In genomic region chr2:201175971-201176570, GRCh38 we compare ENCODE assay signal across 20 cellular contexts. TPM values are rescaled to one million over a fixed set of nuclear protein-coding genes. Genes with fewer than 3 reads are reported as not detected.
DNase-seq lines count a peak whose midpoint lies in the region; ATAC-seq and FAIRE-seq lines count a peak whose summit lies in the region.
"Had no signal": no experiment of that assay in that cellular context is flagged by ENCODE, and none has a peak within 500 bp of the region (broad histone marks: within the 10 kb centered on the region; RNA-seq: fewer than 3 reads in every experiment).

No MANE protein-coding gene starts in this region.

- no peaks in the 10 kb centered on the region for H3K4me1 ChIP-seq in small intestine (ENCODE audit: control insufficient read depth in 2 of 2, insufficient read depth in 1 of 2, low read depth in 1 of 2, low read length in 1 of 2)
- H3K4me1 ChIP-seq: vagina had no signal

- no peaks in the 10 kb centered on the region for H3K9me3 ChIP-seq in small intestine (ENCODE audit: control insufficient read depth, low read depth)
- H3K9me3 ChIP-seq: vagina had no signal

- FAIRE-seq in small intestine (lab: Jason Lieb, UNC), result no peak
- FAIRE-seq: bronchial epithelial cell, GM12892, kidney had no signal

- 19 to 50% (median 31%) methylated on average over 7 to 9 of the region's 9 CpGs for WGBS in small intestine, 3 donors

- H3K27ac ChIP-seq in small intestine (ENCODE audit: low read depth in 1 of 2, low read length in 1 of 2), result peak overlapping the region in 1 of 2 donors; percentile 23
- H3K27ac ChIP-seq: HL-60, vagina had no signal

- intact Hi-C loops in left colon (cut with DNase I, micrococcal nuclease), result loop anchor here in 1 of 2 donors (5.0 kb wide), 1 partner anchor 274 kb away; no protein-coding TSS in a partner anchor

- H3K36me3 ChIP-seq in small intestine (ENCODE audit: control insufficient read depth in 2 of 2, insufficient read depth in 2 of 2, low read length in 2 of 2), result no peaks in the 10 kb centered on the region
- H3K36me3 ChIP-seq: vagina had no signal

- peak; percentile 18 for DNase-seq in NCI-H2196 (lab: John Stamatoyannopoulos, UW; ENCODE audit: unreplicated experiment)
- DNase-seq in NCI-H2196 treated with DMSO at 0.1 percent for 48 hours (lab: John Stamatoyannopoulos, UW; ENCODE audit: unreplicated experiment), result no peak
- peak; percentile 6 for DNase-seq in NCI-H1105 (lab: John Stamatoyannopoulos, UW)
- peak in 1 of 2 donors; percentile 62 for DNase-seq in left colon
- peak; percentile 70 for DNase-seq in small intestine
- no peak for DNase-seq in NCI-H446 (lab: John Stamatoyannopoulos, UW)
- DNase-seq: activated gamma-delta T cell; C1 segment of cervical spinal cord; erythroblast; foreskin melanocyte; kidney; stimulated activated CD4-positive, alpha-beta T cell treated with anti-CD3 and anti-CD28 coated beads, Interleukin-12 subunit alpha, Interleukin-12 subunit beta, amount 100 ng/mL, for 4 hours; stimulated activated CD8-positive, alpha-beta memory T cell treated with anti-CD3 and anti-CD28 coated beads, Interleukin-4, amount 100 ng/mL, for 48 hours had no signal

- H3K27me3 ChIP-seq in small intestine (ENCODE audit: control insufficient read depth in 2 of 2, insufficient read depth in 2 of 2, low read length in 2 of 2), result no peaks in the 10 kb centered on the region
- H3K27me3 ChIP-seq: vagina had no signal

- no peak overlapping the region for H3K4me3 ChIP-seq in small intestine (ENCODE audit: low read depth in 1 of 2, low read length in 2 of 2)
- H3K4me3 ChIP-seq: vagina had no signal

- ATAC-seq in left colon (peak; percentile 62), GM19397 (IDR thresholded peaks at IDR 0.05; ENCODE audit: unreplicated experiment) (no peak), GM19023 (IDR thresholded peaks at IDR 0.05; ENCODE audit: unreplicated experiment) (no peak)

RNA-seq across cellular contexts. Expression of gene CASP10, which starts 6.9 kb away (rescaled TPM):
- 10 to 100 TPM; 44.3 to 56.0 TPM for total RNA-seq in left colon
- 10 to 100 TPM; 11.6 to 21.7 (median 17.9) TPM for polyA plus RNA-seq in small intestine
- total RNA-seq: neural crest cell had no signal

Comparison
In these comparisons a context has a peak if more than half of its experiments do, and no peak if none do; other contexts are left out.
1. DNase-seq: peak in NCI-H2196 (single experiment), NCI-H1105 (single experiment) and small intestine (single experiment); none in NCI-H2196 treated with DMSO at 0.1 percent for 48 hours (single experiment) and NCI-H446 (0 of 2).